In the genomic region with DNA sequence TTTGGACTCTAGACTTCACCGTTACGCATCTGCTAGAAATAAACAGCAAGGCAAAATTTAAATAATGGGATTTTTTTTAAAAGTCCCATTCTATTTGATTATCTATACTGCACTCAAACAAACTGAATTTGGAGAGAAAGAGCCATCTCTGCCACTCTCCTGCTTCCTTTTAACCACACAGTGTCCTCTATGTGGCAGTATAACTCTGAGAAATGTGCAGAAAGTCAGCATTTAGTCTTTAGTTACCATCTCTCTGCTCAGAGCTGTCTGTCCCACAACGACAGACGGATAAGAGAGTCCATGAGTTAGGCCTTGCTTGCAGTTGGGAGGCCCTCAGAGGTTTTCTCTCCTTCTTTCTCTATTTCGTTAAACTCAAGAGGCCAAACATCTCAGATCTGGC, we compare ENCODE assay signal across 9 cellular contexts. TPM values are rescaled to one million over a fixed set of nuclear protein-coding genes. Genes with fewer than 3 reads are reported as not detected.
DNase-seq lines count a peak whose midpoint lies in the region; ATAC-seq and TF ChIP-seq lines count a peak whose summit lies in the region.
"Had no signal": no experiment of that assay in that cellular context is flagged by ENCODE, and none has a peak within 500 bp of the region (broad histone marks: within the 10 kb centered on the region; RNA-seq: fewer than 3 reads in every experiment).

No MANE protein-coding gene starts in this region.

- no peaks in the 10 kb centered on the region for H3K9me3 Mint-ChIP-seq in WTC11

- no peaks in the 10 kb centered on the region; the same call in 1 of the 2 replicates for H3K27me3 Mint-ChIP-seq in WTC11 (ENCODE audit: low read depth)

- H3K4me3 Mint-ChIP-seq in WTC11, result no peak overlapping the region

- peak; percentile 47; the same call in 1 of the 2 replicates for TF ChIP-seq CTCF in LNCAP (IDR thresholded peaks at IDR 0.05)
- no peak for TF ChIP-seq CTCF in WTC11 (IDR thresholded peaks at IDR 0.05)

- CTCF ChIA-PET in WTC11 (lab: Charles Lee), result interaction anchor here (0.6 to 3.2 kb wide), 22 partner anchors 10 to 527 kb away, joined by 3 to 32 read pairs (median 4); a partner anchor contains a TSS

- DNase-seq in Ammon's horn (ENCODE audit: low spot score) (peak; percentile 49), WTC11 (ENCODE audit: low spot score) (no peak), inferior parietal cortex (ENCODE audit: extremely low spot score) (peak; percentile 47), NCI-H526 treated with DMSO at 0.1 percent for 48 hours (lab: John Stamatoyannopoulos, UW) (no peak), LoVo (ENCODE audit: low spot score) (no peak)
- DNase-seq in stimulated activated naive CD4-positive, alpha-beta T cell treated with Interleukin-2 at 50 U/mL for 16 hours (lab: John Stamatoyannopoulos, UW), result no peak
- DNase-seq: transverse colon had no signal

- H3K4me1 Mint-ChIP-seq in WTC11, result peaks cover 25% of the 10 kb centered on the region

- no peak overlapping the region for H3K27ac Mint-ChIP-seq in WTC11

- POLR2A ChIA-PET in WTC11 (lab: Charles Lee), result no interaction called here

- ATAC-seq in WTC11 (peak; percentile 89), GM19395 (IDR thresholded peaks at IDR 0.05; ENCODE audit: unreplicated experiment) (no peak)

- no peaks in the 10 kb centered on the region for H3K36me3 Mint-ChIP-seq in WTC11

TF ChIP-seq in WTC11, 78 proteins besides CTCF, POLR2A, EP300 and RAD21:
- TF ChIP-seq, protein P1, sequence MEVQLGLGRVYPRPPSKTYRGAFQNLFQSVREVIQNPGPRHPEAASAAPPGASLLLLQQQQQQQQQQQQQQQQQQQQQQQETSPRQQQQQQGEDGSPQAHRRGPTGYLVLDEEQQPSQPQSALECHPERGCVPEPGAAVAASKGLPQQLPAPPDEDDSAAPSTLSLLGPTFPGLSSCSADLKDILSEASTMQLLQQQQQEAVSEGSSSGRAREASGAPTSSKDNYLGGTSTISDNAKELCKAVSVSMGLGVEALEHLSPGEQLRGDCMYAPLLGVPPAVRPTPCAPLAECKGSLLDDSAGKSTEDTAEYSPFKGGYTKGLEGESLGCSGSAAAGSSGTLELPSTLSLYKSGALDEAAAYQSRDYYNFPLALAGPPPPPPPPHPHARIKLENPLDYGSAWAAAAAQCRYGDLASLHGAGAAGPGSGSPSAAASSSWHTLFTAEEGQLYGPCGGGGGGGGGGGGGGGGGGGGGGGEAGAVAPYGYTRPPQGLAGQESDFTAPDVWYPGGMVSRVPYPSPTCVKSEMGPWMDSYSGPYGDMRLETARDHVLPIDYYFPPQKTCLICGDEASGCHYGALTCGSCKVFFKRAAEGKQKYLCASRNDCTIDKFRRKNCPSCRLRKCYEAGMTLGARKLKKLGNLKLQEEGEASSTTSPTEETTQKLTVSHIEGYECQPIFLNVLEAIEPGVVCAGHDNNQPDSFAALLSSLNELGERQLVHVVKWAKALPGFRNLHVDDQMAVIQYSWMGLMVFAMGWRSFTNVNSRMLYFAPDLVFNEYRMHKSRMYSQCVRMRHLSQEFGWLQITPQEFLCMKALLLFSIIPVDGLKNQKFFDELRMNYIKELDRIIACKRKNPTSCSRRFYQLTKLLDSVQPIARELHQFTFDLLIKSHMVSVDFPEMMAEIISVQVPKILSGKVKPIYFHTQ (CRISPR knock-in tag; IDR thresholded peaks at IDR 0.05), result no peak
- TF ChIP-seq ETV6 (CRISPR knock-in tag; IDR thresholded peaks at IDR 0.05), result no peak
- TF ChIP-seq, protein P2, sequence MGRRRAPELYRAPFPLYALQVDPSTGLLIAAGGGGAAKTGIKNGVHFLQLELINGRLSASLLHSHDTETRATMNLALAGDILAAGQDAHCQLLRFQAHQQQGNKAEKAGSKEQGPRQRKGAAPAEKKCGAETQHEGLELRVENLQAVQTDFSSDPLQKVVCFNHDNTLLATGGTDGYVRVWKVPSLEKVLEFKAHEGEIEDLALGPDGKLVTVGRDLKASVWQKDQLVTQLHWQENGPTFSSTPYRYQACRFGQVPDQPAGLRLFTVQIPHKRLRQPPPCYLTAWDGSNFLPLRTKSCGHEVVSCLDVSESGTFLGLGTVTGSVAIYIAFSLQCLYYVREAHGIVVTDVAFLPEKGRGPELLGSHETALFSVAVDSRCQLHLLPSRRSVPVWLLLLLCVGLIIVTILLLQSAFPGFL (CRISPR knock-in tag; IDR thresholded peaks at IDR 0.05; ENCODE audit: borderline replicate concordance), result no peak
- no peak for TF ChIP-seq TCF7 (CRISPR knock-in tag; IDR thresholded peaks at IDR 0.05; ENCODE audit: low read depth)
- TF ChIP-seq NR1H2 (CRISPR knock-in tag; IDR thresholded peaks at IDR 0.05), result no peak
- TF ChIP-seq, protein P3, sequence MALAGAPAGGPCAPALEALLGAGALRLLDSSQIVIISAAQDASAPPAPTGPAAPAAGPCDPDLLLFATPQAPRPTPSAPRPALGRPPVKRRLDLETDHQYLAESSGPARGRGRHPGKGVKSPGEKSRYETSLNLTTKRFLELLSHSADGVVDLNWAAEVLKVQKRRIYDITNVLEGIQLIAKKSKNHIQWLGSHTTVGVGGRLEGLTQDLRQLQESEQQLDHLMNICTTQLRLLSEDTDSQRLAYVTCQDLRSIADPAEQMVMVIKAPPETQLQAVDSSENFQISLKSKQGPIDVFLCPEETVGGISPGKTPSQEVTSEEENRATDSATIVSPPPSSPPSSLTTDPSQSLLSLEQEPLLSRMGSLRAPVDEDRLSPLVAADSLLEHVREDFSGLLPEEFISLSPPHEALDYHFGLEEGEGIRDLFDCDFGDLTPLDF (CRISPR knock-in tag; IDR thresholded peaks at IDR 0.05), result no peak
- TF ChIP-seq, protein P4, sequence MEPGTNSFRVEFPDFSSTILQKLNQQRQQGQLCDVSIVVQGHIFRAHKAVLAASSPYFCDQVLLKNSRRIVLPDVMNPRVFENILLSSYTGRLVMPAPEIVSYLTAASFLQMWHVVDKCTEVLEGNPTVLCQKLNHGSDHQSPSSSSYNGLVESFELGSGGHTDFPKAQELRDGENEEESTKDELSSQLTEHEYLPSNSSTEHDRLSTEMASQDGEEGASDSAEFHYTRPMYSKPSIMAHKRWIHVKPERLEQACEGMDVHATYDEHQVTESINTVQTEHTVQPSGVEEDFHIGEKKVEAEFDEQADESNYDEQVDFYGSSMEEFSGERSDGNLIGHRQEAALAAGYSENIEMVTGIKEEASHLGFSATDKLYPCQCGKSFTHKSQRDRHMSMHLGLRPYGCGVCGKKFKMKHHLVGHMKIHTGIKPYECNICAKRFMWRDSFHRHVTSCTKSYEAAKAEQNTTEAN (CRISPR knock-in tag; IDR thresholded peaks at IDR 0.05), result no peak
- TF ChIP-seq, protein P5, sequence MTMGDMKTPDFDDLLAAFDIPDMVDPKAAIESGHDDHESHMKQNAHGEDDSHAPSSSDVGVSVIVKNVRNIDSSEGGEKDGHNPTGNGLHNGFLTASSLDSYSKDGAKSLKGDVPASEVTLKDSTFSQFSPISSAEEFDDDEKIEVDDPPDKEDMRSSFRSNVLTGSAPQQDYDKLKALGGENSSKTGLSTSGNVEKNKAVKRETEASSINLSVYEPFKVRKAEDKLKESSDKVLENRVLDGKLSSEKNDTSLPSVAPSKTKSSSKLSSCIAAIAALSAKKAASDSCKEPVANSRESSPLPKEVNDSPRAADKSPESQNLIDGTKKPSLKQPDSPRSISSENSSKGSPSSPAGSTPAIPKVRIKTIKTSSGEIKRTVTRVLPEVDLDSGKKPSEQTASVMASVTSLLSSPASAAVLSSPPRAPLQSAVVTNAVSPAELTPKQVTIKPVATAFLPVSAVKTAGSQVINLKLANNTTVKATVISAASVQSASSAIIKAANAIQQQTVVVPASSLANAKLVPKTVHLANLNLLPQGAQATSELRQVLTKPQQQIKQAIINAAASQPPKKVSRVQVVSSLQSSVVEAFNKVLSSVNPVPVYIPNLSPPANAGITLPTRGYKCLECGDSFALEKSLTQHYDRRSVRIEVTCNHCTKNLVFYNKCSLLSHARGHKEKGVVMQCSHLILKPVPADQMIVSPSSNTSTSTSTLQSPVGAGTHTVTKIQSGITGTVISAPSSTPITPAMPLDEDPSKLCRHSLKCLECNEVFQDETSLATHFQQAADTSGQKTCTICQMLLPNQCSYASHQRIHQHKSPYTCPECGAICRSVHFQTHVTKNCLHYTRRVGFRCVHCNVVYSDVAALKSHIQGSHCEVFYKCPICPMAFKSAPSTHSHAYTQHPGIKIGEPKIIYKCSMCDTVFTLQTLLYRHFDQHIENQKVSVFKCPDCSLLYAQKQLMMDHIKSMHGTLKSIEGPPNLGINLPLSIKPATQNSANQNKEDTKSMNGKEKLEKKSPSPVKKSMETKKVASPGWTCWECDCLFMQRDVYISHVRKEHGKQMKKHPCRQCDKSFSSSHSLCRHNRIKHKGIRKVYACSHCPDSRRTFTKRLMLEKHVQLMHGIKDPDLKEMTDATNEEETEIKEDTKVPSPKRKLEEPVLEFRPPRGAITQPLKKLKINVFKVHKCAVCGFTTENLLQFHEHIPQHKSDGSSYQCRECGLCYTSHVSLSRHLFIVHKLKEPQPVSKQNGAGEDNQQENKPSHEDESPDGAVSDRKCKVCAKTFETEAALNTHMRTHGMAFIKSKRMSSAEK (CRISPR knock-in tag; IDR thresholded peaks at IDR 0.05; ENCODE audit: borderline replicate concordance), result no peak
TF ChIP-seq in WTC11: peak in this region for 0.

RNA-seq across cellular contexts. Expression of a gene that starts 21.2 kb away (rescaled TPM):
- 2.7 to 3.8 TPM (median 3.4 TPM) in 3 replicates for total RNA-seq in WTC11 (2021)
- total RNA-seq: transverse colon had no signal

Comparison
In these comparisons a context has a peak if more than half of its experiments do, and no peak if none do; other contexts are left out.
1. DNase-seq: peak in Ammon's horn (single experiment) and inferior parietal cortex (single experiment); none in WTC11 (single experiment), stimulated activated naive CD4-positive, alpha-beta T cell treated with Interleukin-2 at 50 U/mL for 16 hours (single experiment), NCI-H526 treated with DMSO at 0.1 percent for 48 hours (single experiment) and LoVo (single experiment).